1 cellular context compared by ENCODE assay signal in the genomic region with DNA sequence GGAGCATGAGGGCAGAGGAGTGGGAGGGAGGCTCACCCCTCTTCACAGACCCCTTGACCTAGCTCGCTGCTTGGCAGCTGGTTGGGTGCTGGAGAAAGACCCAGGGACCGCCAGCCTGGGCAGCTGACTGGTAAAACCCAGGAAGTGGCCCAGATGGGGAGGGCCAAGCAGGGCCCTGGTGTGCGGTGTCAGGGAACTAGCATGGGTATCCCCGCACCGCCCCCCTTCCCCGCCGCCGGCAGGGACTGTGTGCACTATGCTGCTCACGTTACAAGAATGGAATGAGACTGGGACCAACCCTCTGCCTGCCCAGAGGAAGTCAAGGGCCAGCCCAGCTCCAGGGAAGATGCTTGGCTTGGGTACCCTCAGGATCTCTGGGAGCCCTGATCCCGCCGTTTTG.
TF ChIP-seq lines count a peak whose summit lies in the region.

No MANE protein-coding gene starts in this region.

TF ChIP-seq in GM23338, 12 proteins besides CTCF, POLR2A, EP300 and RAD21 (continued from another document):
- TF ChIP-seq, protein P1, sequence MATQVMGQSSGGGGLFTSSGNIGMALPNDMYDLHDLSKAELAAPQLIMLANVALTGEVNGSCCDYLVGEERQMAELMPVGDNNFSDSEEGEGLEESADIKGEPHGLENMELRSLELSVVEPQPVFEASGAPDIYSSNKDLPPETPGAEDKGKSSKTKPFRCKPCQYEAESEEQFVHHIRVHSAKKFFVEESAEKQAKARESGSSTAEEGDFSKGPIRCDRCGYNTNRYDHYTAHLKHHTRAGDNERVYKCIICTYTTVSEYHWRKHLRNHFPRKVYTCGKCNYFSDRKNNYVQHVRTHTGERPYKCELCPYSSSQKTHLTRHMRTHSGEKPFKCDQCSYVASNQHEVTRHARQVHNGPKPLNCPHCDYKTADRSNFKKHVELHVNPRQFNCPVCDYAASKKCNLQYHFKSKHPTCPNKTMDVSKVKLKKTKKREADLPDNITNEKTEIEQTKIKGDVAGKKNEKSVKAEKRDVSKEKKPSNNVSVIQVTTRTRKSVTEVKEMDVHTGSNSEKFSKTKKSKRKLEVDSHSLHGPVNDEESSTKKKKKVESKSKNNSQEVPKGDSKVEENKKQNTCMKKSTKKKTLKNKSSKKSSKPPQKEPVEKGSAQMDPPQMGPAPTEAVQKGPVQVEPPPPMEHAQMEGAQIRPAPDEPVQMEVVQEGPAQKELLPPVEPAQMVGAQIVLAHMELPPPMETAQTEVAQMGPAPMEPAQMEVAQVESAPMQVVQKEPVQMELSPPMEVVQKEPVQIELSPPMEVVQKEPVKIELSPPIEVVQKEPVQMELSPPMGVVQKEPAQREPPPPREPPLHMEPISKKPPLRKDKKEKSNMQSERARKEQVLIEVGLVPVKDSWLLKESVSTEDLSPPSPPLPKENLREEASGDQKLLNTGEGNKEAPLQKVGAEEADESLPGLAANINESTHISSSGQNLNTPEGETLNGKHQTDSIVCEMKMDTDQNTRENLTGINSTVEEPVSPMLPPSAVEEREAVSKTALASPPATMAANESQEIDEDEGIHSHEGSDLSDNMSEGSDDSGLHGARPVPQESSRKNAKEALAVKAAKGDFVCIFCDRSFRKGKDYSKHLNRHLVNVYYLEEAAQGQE (IDR thresholded peaks at IDR 0.05; ENCODE audit: unreplicated experiment): no peak
- TF ChIP-seq, protein P2, sequence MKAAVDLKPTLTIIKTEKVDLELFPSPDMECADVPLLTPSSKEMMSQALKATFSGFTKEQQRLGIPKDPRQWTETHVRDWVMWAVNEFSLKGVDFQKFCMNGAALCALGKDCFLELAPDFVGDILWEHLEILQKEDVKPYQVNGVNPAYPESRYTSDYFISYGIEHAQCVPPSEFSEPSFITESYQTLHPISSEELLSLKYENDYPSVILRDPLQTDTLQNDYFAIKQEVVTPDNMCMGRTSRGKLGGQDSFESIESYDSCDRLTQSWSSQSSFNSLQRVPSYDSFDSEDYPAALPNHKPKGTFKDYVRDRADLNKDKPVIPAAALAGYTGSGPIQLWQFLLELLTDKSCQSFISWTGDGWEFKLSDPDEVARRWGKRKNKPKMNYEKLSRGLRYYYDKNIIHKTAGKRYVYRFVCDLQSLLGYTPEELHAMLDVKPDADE (IDR thresholded peaks at IDR 0.05): no peak
TF ChIP-seq in GM23338: peak in this region for 0.
